Comparison of ENCODE assay signal across 1 cellular context in genomic region chr6:130834482-130835251, GRCh38.
TF ChIP-seq lines count a peak whose summit lies in the region.

No MANE protein-coding gene starts in this region.

TF ChIP-seq in HepG2, 621 proteins besides CTCF, POLR2A, EP300 and RAD21 (continued from another document and continues in another):
- TF ChIP-seq ZBTB46 (CRISPR knock-in tag; IDR thresholded peaks at IDR 0.05; ENCODE audit: borderline replicate concordance) (no peak), MEF2D (CRISPR knock-in tag; IDR thresholded peaks at IDR 0.05) (0 out of 2 replicates have a peak, but pooled peaks have one; percentile 26), HNRNPUL1 (IDR thresholded peaks at IDR 0.05; ENCODE audit: low read depth, low read length) (no peak), TCF12 (IDR thresholded peaks at IDR 0.05) (no peak), TCF12 (CRISPR knock-in tag; IDR thresholded peaks at IDR 0.05) (no peak), ZNF704 (CRISPR knock-in tag; IDR thresholded peaks at IDR 0.05; ENCODE audit: borderline replicate concordance) (no peak), ZSCAN22 (CRISPR knock-in tag; IDR thresholded peaks at IDR 0.05) (no peak), FOXC1 (CRISPR knock-in tag; IDR thresholded peaks at IDR 0.05; ENCODE audit: borderline replicate concordance) (no peak), NR3C1 (CRISPR knock-in tag; IDR thresholded peaks at IDR 0.05) (no peak), CHD2 (IDR thresholded peaks at IDR 0.05; ENCODE audit: low read depth, low read length) (no peak), MED1 (CRISPR knock-in tag; IDR thresholded peaks at IDR 0.05) (peak; percentile 80; the same call in 1 of the 2 replicates), GATA4 (IDR thresholded peaks at IDR 0.05; ENCODE audit: borderline replicate concordance, low read depth) (peak; percentile 64; the same call in 1 of the 2 replicates), CREM (IDR thresholded peaks at IDR 0.05) (peak; percentile 48; the same call in 1 of the 2 replicates), CREM (CRISPR knock-in tag; IDR thresholded peaks at IDR 0.05) (no peak), SP4 (CRISPR knock-in tag; IDR thresholded peaks at IDR 0.05) (no peak), SMAD1 (CRISPR knock-in tag; IDR thresholded peaks at IDR 0.05; ENCODE audit: borderline replicate concordance, low read depth) (no peak), ZFP82 (CRISPR knock-in tag; IDR thresholded peaks at IDR 0.05; ENCODE audit: borderline replicate concordance) (0 out of 2 replicates have a peak, but pooled peaks have one; percentile 28), SIN3A (IDR thresholded peaks at IDR 0.05; ENCODE audit: borderline replicate concordance, low read depth, low read length) (no peak), DZIP1 (CRISPR knock-in tag; IDR thresholded peaks at IDR 0.05) (no peak), ZMYM4 (CRISPR knock-in tag; IDR thresholded peaks at IDR 0.05) (peak; percentile 95), NFYC (CRISPR knock-in tag; IDR thresholded peaks at IDR 0.05) (peak; percentile 40; the same call in 1 of the 2 replicates), MLXIP (CRISPR knock-in tag; IDR thresholded peaks at IDR 0.05; ENCODE audit: borderline replicate concordance) (no peak), FOXJ3 (CRISPR knock-in tag; IDR thresholded peaks at IDR 0.05; ENCODE audit: borderline replicate concordance) (peak; percentile 57; the same call in 1 of the 2 replicates), ZNF431 (CRISPR knock-in tag; IDR thresholded peaks at IDR 0.05; ENCODE audit: borderline replicate concordance, low read depth) (no peak), SIN3B (IDR thresholded peaks at IDR 0.05; ENCODE audit: low read length) (no peak), UBTF (CRISPR knock-in tag; IDR thresholded peaks at IDR 0.05) (peak; percentile 42; the same call in 1 of the 2 replicates), RXRB (CRISPR knock-in tag; IDR thresholded peaks at IDR 0.05; ENCODE audit: borderline replicate concordance) (peak; percentile 38; the same call in 1 of the 2 replicates), RELA (CRISPR knock-in tag; IDR thresholded peaks at IDR 0.05) (no peak), ARID3A (IDR thresholded peaks at IDR 0.05; ENCODE audit: low read depth, low read length) (peak; percentile 85), ARNTL (CRISPR knock-in tag; IDR thresholded peaks at IDR 0.05) (no peak), SNAPC4 (CRISPR knock-in tag; IDR thresholded peaks at IDR 0.05) (0 out of 2 replicates have a peak, but pooled peaks have one; percentile 20), EED (CRISPR knock-in tag; IDR thresholded peaks at IDR 0.05) (no peak), CHD4 (IDR thresholded peaks at IDR 0.05; ENCODE audit: borderline replicate concordance, low read length) (peak; percentile 71; the same call in 1 of the 2 replicates), ZNF678 (CRISPR knock-in tag; IDR thresholded peaks at IDR 0.05) (no peak), ZBTB2 (CRISPR knock-in tag; IDR thresholded peaks at IDR 0.05; ENCODE audit: low read depth) (no peak), POGZ (CRISPR knock-in tag; IDR thresholded peaks at IDR 0.05) (peak; percentile 96), RBAK (CRISPR knock-in tag; IDR thresholded peaks at IDR 0.05) (no peak), ATF3 (CRISPR knock-in tag; IDR thresholded peaks at IDR 0.05) (no peak), IRF1 (CRISPR knock-in tag; IDR thresholded peaks at IDR 0.05; ENCODE audit: low read depth) (no peak), RARA (CRISPR knock-in tag; IDR thresholded peaks at IDR 0.05) (peak; percentile 80), FOXA3 (CRISPR knock-in tag; IDR thresholded peaks at IDR 0.05) (peak; percentile 56; the same call in 1 of the 2 replicates)
